ENCODE assay signal across 6 cellular contexts in the genomic region with DNA sequence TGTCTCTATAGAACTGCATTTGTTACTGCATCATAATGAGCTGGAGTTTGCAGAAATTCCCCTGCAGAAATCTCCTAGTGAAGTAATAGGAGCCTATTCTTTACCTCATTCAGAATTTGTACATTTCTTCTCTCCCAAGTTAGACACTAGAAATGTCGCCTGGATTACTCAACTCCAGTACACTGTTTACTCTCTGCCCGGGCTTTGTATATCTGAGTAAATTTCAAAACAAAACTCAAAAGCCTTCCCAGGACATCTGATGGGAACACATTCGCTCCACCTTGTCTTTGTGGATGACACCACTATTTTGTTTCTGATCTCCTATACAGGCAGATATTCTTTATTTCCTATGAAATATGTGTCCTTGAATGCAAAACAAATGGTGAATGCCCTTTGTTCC.
"Had no signal": no experiment of that assay in that cellular context is flagged by ENCODE, and none has a peak within 500 bp of the region (broad histone marks: within the 10 kb centered on the region; RNA-seq: fewer than 3 reads in every experiment).

No MANE protein-coding gene starts in this region.

- H3K27ac Mint-ChIP-seq: GM23338, H9 had no signal

- H3K9me3 Mint-ChIP-seq: GM23338, H9 had no signal

- H3K4me3 ChIP-seq: GM23338, K562 had no signal

- H3K4me2 ChIP-seq: GM23338 had no signal

- DNase-seq: H9, HCEC 1CT, IMR-90 had no signal

- H2AFZ ChIP-seq: GM23338 had no signal

- ATAC-seq: GM23338, K562 had no signal

- H3K4me3 Mint-ChIP-seq: GM23338, H9 had no signal

- H3K27ac ChIP-seq: HL-60 had no signal
